Comparison of ENCODE assay signal across 34 cellular contexts in genomic region chr5:171221931-171222330, GRCh38.
"Had no signal": no experiment of that assay in that cellular context is flagged by ENCODE, and none has a peak within 500 bp of the region (broad histone marks: within the 10 kb centered on the region; RNA-seq: fewer than 3 reads in every experiment).

No MANE protein-coding gene starts in this region.

- H3K4me3 ChIP-seq: adrenal gland, body of pancreas, colonic mucosa, dorsolateral prefrontal cortex, esophagus muscularis mucosa, gastrocnemius medialis, heart left ventricle had no signal

- ATAC-seq: activated CD4-positive, CD25-positive, alpha-beta regulatory T cell treated with anti-CD3 and anti-CD28 coated beads, Interleukin-2, amount 50 U/mL, for 24 hours; activated CD8-positive, alpha-beta T cell treated with anti-CD3 and anti-CD28 coated beads for 36 hours; activated T-cell treated with anti-CD3 and anti-CD28 coated beads, Interleukin-2, amount 50 U/mL, for 4 hours; activated T-helper 17 cell treated with anti-CD3 and anti-CD28 coated beads, Interleukin-2, amount 50 U/mL, for 72 hours; body of pancreas; foreskin keratinocyte; gastrocnemius medialis; heart left ventricle; T-helper 17 cell had no signal

- H3K27me3 Mint-ChIP-seq: dendritic cell treated with granulocyte-macrophage colony-stimulating factor and Interleukin-4, amounts not matched to agents 40 ng/mL and 50 ng/mL, for 4 days had no signal

- H3K4me1 Mint-ChIP-seq: activated B cell treated with CpG ODN at 0.5 μM for 24 hours; activated T-helper 17 cell treated with anti-CD3 and anti-CD28 coated beads, Interleukin-2, amount 50 U/mL, for 72 hours had no signal

- DNase-seq: activated B cell treated with CpG ODN at 0.5 μM for 24 hours; activated CD4-positive, alpha-beta T cell treated with anti-CD3 and anti-CD28 coated beads for 48 hours; activated CD4-positive, alpha-beta T cell treated with anti-CD3 and anti-CD28 coated beads, Interleukin-2, amount 50 U/mL, for 1 hour; activated CD4-positive, alpha-beta T cell treated with anti-CD3 and anti-CD28 coated beads, Interleukin-2, amount 50 U/mL, for 48 hours; activated CD8-positive, alpha-beta memory T cell treated with anti-CD3 and anti-CD28 coated beads for 24 hours; activated CD8-positive, alpha-beta T cell treated with anti-CD3 and anti-CD28 coated beads for 36 hours; activated effector memory CD4-positive, alpha-beta T cell treated with Interleukin-2 at 50 U/mL for 16 hours; activated gamma-delta T cell treated with Interleukin-2 at 50 U/mL for 16 hours; activated naive CD4-positive, alpha-beta T cell treated with anti-CD3 and anti-CD28 coated beads, Interleukin-2, amount 50 U/mL, for 16 hours; activated naive CD4-positive, alpha-beta T cell treated with Interleukin-2 at 50 U/mL for 16 hours; activated T-cell treated with anti-CD3 and anti-CD28 coated beads, Interleukin-2, amount 50 U/mL, for 4 hours; adrenal gland; amygdala; aorta; body of pancreas; caudate nucleus; colonic mucosa; dorsolateral prefrontal cortex; effector memory CD4-positive, alpha-beta T cell; erythroblast; foreskin keratinocyte; gastrocnemius medialis; glutamatergic neuron; heart left ventricle; T-helper 1 cell; T-helper 17 cell; T1000; WERI-Rb-1 had no signal

- H3K36me3 Mint-ChIP-seq: activated naive CD8-positive, alpha-beta T cell had no signal

- H3K4me3 Mint-ChIP-seq: activated B cell treated with CpG ODN at 0.5 μM for 24 hours; activated CD8-positive, alpha-beta T cell treated with anti-CD3 and anti-CD28 coated beads for 36 hours; activated naive CD8-positive, alpha-beta T cell; activated T-cell treated with anti-CD3 and anti-CD28 coated beads, Interleukin-2, amount 50 U/mL, for 4 hours; activated T-helper 17 cell treated with anti-CD3 and anti-CD28 coated beads, Interleukin-2, amount 50 U/mL, for 72 hours; dendritic cell treated with granulocyte-macrophage colony-stimulating factor and Interleukin-4, amounts not matched to agents 40 ng/mL and 50 ng/mL, for 4 days; T-helper 17 cell; T-helper 2 cell treated with Interferon-gamma antibody and Interleukin-4, amounts not matched to agents 5 μg/mL and 100 μg/mL, for 36 hours had no signal

- H3K9me3 Mint-ChIP-seq: activated B cell treated with CpG ODN at 0.5 μM for 24 hours; activated CD8-positive, alpha-beta T cell treated with anti-CD3 and anti-CD28 coated beads for 36 hours; activated T-cell treated with anti-CD3 and anti-CD28 coated beads, Interleukin-2, amount 50 U/mL, for 4 hours; activated T-helper 17 cell treated with anti-CD3 and anti-CD28 coated beads, Interleukin-2, amount 50 U/mL, for 72 hours; dendritic cell treated with granulocyte-macrophage colony-stimulating factor and Interleukin-4, amounts not matched to agents 40 ng/mL and 50 ng/mL, for 4 days; T-helper 2 cell treated with Interferon-gamma antibody and Interleukin-4, amounts not matched to agents 5 μg/mL and 100 μg/mL, for 36 hours had no signal

- H3K27ac Mint-ChIP-seq: activated B cell treated with CpG ODN at 0.5 μM for 24 hours; activated CD8-positive, alpha-beta T cell treated with anti-CD3 and anti-CD28 coated beads for 36 hours; activated naive CD8-positive, alpha-beta T cell; activated T-helper 17 cell treated with anti-CD3 and anti-CD28 coated beads, Interleukin-2, amount 50 U/mL, for 72 hours; dendritic cell treated with granulocyte-macrophage colony-stimulating factor and Interleukin-4, amounts not matched to agents 40 ng/mL and 50 ng/mL, for 4 days; T-helper 17 cell; T-helper 2 cell treated with Interferon-gamma antibody and Interleukin-4, amounts not matched to agents 5 μg/mL and 100 μg/mL, for 36 hours had no signal
